In genomic region chr6:16337280-16337975, GRCh38 we compare ENCODE assay signal across 1 cellular context.
TF ChIP-seq lines count a peak whose summit lies in the region.

No MANE protein-coding gene starts in this region.

TF ChIP-seq in K562, 482 proteins besides CTCF, POLR2A, EP300 and RAD21 (continued from another document and continues in another):
- TF ChIP-seq VEZF1 (CRISPR knock-in tag; IDR thresholded peaks at IDR 0.05) (no peak), TRIM24 (IDR thresholded peaks at IDR 0.05) (peak; percentile 93 to 97), E2F4 (CRISPR knock-in tag; IDR thresholded peaks at IDR 0.05; ENCODE audit: low read depth) (no peak), ZNF134 (CRISPR knock-in tag; conservative IDR thresholded peaks at IDR 0.05) (no peak), TEAD2 (tag; IDR thresholded peaks at IDR 0.05) (no peak), ZNF766 (CRISPR knock-in tag; conservative IDR thresholded peaks at IDR 0.05) (0 out of 2 replicates have a peak, but pooled peaks have one; percentile 47), CGGBP1 (CRISPR knock-in tag; IDR thresholded peaks at IDR 0.05) (no peak), POLR2G (IDR thresholded peaks at IDR 0.05; ENCODE audit: low read depth, low read length) (peak; percentile 62), CREB3 (tag; conservative IDR thresholded peaks at IDR 0.05; ENCODE audit: low read depth) (no peak), CBX8 (IDR thresholded peaks at IDR 0.05; ENCODE audit: borderline replicate concordance, extremely low read depth, low read depth, low read length, poor library complexity, severe bottlenecking) (no peak), SPI1 (IDR thresholded peaks at IDR 0.05; ENCODE audit: borderline replicate concordance, low read depth, low read length) (peak; percentile 59; the same call in 1 of the 2 replicates), HDAC8 (tag; IDR thresholded peaks at IDR 0.05) (0 out of 2 replicates have a peak, but pooled peaks have one; percentile 52), RHOXF2B (CRISPR knock-in tag; conservative IDR thresholded peaks at IDR 0.05) (no peak), KLF16 (IDR thresholded peaks at IDR 0.05) (no peak), ELF2 (CRISPR knock-in tag; IDR thresholded peaks at IDR 0.05) (no peak), ZNF398 (CRISPR knock-in tag; IDR thresholded peaks at IDR 0.05) (no peak), CCNT2 (IDR thresholded peaks at IDR 0.05; ENCODE audit: borderline replicate concordance, extremely low read depth, insufficient read length, low read depth, low read length) (no peak), RERE (CRISPR knock-in tag; IDR thresholded peaks at IDR 0.05; ENCODE audit: borderline replicate concordance) (no peak), NEUROD1 (IDR thresholded peaks at IDR 0.05; ENCODE audit: borderline replicate concordance, low read depth, low read length, partially characterized antibody) (no peak), MTA1 (IDR thresholded peaks at IDR 0.05; ENCODE audit: borderline replicate concordance) (no peak; the same call in 1 of the 2 replicates), FOXP1 (CRISPR knock-in tag; IDR thresholded peaks at IDR 0.05) (no peak), ZNF175 (CRISPR knock-in tag; IDR thresholded peaks at IDR 0.05; ENCODE audit: low read depth) (peak; percentile 80; the same call in 1 of the 2 replicates), ILK (tag; IDR thresholded peaks at IDR 0.05; ENCODE audit: borderline replicate concordance, low read depth) (no peak), SOX6 (IDR thresholded peaks at IDR 0.05) (peak; percentile 30; the same call in 1 of the 2 replicates), BCOR (IDR thresholded peaks at IDR 0.05) (no peak), NFRKB (IDR thresholded peaks at IDR 0.05; ENCODE audit: low read depth) (no peak), IRF9 (tag; IDR thresholded peaks at IDR 0.05) (no peak), NFE2 (IDR thresholded peaks at IDR 0.05; ENCODE audit: low read depth) (no peak), STAT5A (IDR thresholded peaks at IDR 0.05; ENCODE audit: borderline replicate concordance, low read length) (no peak), USF1 (CRISPR knock-in tag; IDR thresholded peaks at IDR 0.05) (no peak), GATAD2B (IDR thresholded peaks at IDR 0.05; ENCODE audit: borderline replicate concordance) (no peak), ZBTB2 (IDR thresholded peaks at IDR 0.05) (no peak), ERF (CRISPR knock-in tag; IDR thresholded peaks at IDR 0.05) (no peak), ZNF143 (CRISPR knock-in tag; IDR thresholded peaks at IDR 0.05) (no peak), SRSF3 (IDR thresholded peaks at IDR 0.05; ENCODE audit: insufficient read depth, low read length) (no peak), DLX4 (CRISPR knock-in tag; IDR thresholded peaks at IDR 0.05) (no peak), FOXO4 (CRISPR knock-in tag; IDR thresholded peaks at IDR 0.05) (no peak), ZC3H11A (IDR thresholded peaks at IDR 0.05; ENCODE audit: low read depth, low read length) (no peak), HDGF (IDR thresholded peaks at IDR 0.05) (no peak), ARNT (IDR thresholded peaks at IDR 0.05) (no peak), KAT8 (IDR thresholded peaks at IDR 0.05; ENCODE audit: low read depth) (no peak), MLX (CRISPR knock-in tag; conservative IDR thresholded peaks at IDR 0.05) (no peak), ZNF431 (CRISPR knock-in tag; IDR thresholded peaks at IDR 0.05) (no peak), CHD2 (IDR thresholded peaks at IDR 0.05; ENCODE audit: low read depth, low read length) (no peak), GABPB2 (CRISPR knock-in tag; conservative IDR thresholded peaks at IDR 0.05) (no peak)
